ENCODE assay signal across 12 cellular contexts in the genomic region with DNA sequence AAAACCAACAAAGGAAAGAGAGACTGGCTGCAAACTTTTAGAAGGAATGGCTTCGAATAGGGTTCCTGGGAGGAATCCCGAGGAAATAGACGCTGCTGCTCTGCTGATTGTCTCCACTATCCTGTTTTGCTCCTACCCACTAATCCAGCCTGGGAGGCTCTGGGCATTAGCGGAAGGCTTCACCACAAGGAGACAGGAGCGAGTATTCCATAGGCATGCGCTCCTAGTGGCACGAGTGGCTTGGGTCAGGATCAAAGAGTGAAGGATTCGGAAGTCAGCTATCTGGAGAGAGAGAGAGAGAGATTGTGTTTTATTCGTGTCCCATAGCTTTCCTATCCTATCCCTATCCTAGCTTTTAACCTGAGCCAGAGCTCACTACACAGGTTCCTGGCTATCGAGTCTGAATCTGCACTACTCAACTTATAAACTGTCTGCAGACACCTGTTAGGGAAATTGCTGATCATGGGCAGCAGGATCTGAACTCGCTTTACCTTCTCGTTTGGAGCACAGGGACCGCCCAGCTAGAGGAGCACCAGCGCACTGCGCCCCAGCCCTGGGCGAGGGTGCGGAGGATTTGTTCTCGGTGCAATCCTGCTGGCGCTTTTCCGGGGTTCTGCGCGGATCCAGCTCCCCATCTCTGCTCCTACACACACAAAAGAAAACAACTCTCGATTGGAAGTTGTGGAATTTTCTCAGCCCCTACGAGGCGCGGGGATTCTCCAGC. TPM values are rescaled to one million over a fixed set of nuclear protein-coding genes. Genes with fewer than 3 reads are reported as not detected.
DNase-seq lines count a peak whose midpoint lies in the region; ATAC-seq and TF ChIP-seq lines count a peak whose summit lies in the region.
"Had no signal": no experiment of that assay in that cellular context is flagged by ENCODE, and none has a peak within 500 bp of the region (broad histone marks: within the 10 kb centered on the region; RNA-seq: fewer than 3 reads in every experiment).

No MANE protein-coding gene starts in this region.

- no peaks in the 10 kb centered on the region for H3K79me1 ChIP-seq in neuronal stem cell (ENCODE audit: low read depth, low read length)

- no peak overlapping the region for H3K4ac ChIP-seq in neuronal stem cell (ENCODE audit: low read length)

- H3K27me3 ChIP-seq in neuronal stem cell (ENCODE audit: control insufficient read depth in 3 of 3, insufficient read depth in 3 of 3, low read depth in 1 of 3, low read length in 3 of 3), result peaks cover 0 to 65% (median 0%) of the 10 kb centered on the region in 3 experiments
- H3K27me3 ChIP-seq: ovary had no signal

- no peak for TF ChIP-seq CTCF in HFFc6 (IDR thresholded peaks at IDR 0.05)

- H3K9me3 ChIP-seq in SK-N-MC (ENCODE audit: low read depth, low read length) (no peaks in the 10 kb centered on the region), neuronal stem cell (replicated peaks in 1 of 2; ENCODE audit: control insufficient read depth in 2 of 2, insufficient read depth in 1 of 2, low read depth in 1 of 2, low read length in 2 of 2) (no peaks in the 10 kb centered on the region)
- H3K9me3 ChIP-seq: ovary had no signal

- H2BK5ac ChIP-seq in neuronal stem cell (ENCODE audit: low read length), result peak overlapping the region; percentile 92

- H3K27ac ChIP-seq in SK-N-MC (no peak overlapping the region), neuronal stem cell (replicated peaks; ENCODE audit: low read length) (no peak overlapping the region)
- H3K27ac ChIP-seq: epithelial cell of prostate, ovary had no signal

- H3K14ac ChIP-seq in neuronal stem cell (ENCODE audit: low read length), result no peak overlapping the region

- H3K4me2 ChIP-seq in neuronal stem cell (ENCODE audit: insufficient read depth, low read length, poor library complexity, severe bottlenecking), result peak overlapping the region; percentile 97

- H3K4me3 ChIP-seq in SK-N-MC (peak overlapping the region; percentile 38), neuronal stem cell (ENCODE audit: low read length in 2 of 2) (peak overlapping the region; percentile 15 to 91)
- H3K4me3 ChIP-seq: ovary had no signal

- peak overlapping the region; percentile 97 for H2BK15ac ChIP-seq in neuronal stem cell (ENCODE audit: low read length)

- peak overlapping the region; percentile 8 for H2BK12ac ChIP-seq in neuronal stem cell (ENCODE audit: low read length)

- peak overlapping the region; percentile 78 for H2AFZ ChIP-seq in neuronal stem cell (ENCODE audit: low read length)

- H3K18ac ChIP-seq in neuronal stem cell (ENCODE audit: low read length), result peak overlapping the region; percentile 98

- H3K27me3 Mint-ChIP-seq in HFFc6 (ENCODE audit: insufficient read depth), result no peaks in the 10 kb centered on the region; the same call in 1 of the 2 replicates

- H3K36me3 ChIP-seq in SK-N-MC (ENCODE audit: insufficient read depth, low read length) (no peaks in the 10 kb centered on the region), neuronal stem cell (replicated peaks in 1 of 2; ENCODE audit: control insufficient read depth in 2 of 2, insufficient read depth in 2 of 2, low read length in 2 of 2) (no peaks in the 10 kb centered on the region)
- H3K36me3 ChIP-seq: ovary had no signal

- no peak overlapping the region for H4K91ac ChIP-seq in neuronal stem cell (ENCODE audit: low read depth, low read length, poor library complexity)

- H3K36me3 Mint-ChIP-seq in HFFc6 (ENCODE audit: low read depth), result no peaks in the 10 kb centered on the region; the same call in 1 of the 2 replicates

- no CpG with 5 or more reads among the region's 26 CpGs for WGBS in neuronal stem cell (ENCODE audit: extremely low coverage in 2 of 2, insufficient read length in 2 of 2, insufficient replicate concordance in 1 of 2), 2 donors

- DNase-seq in DMS53 (lab: John Stamatoyannopoulos, UW) (peak; percentile 72), SK-N-MC (ENCODE audit: low read depth, low spot score) (no peak), globus pallidus (ENCODE audit: low spot score) (peak; percentile 5), neuronal stem cell (ENCODE audit: low spot score) (peak; percentile 58), NCI-H1105 (lab: John Stamatoyannopoulos, UW) (no peak), HFFc6 (no peak), GF-D8 (lab: John Stamatoyannopoulos, UW) (no peak)
- DNase-seq: activated T-cell treated with anti-CD3 and anti-CD28 coated beads, Interleukin-2, amount 50 U/mL, for 1 hour; NCI-H187; ovary had no signal

- H3K9ac ChIP-seq in SK-N-MC (ENCODE audit: insufficient read length) (no peak overlapping the region), neuronal stem cell (ENCODE audit: low read depth, low read length, poor library complexity) (peak overlapping the region; percentile 94)

- H3K9me3 Mint-ChIP-seq in HFFc6, result peaks cover 18% of the 10 kb centered on the region

- no peak overlapping the region for H2AK5ac ChIP-seq in neuronal stem cell (ENCODE audit: low read depth, low read length)

- H2BK120ac ChIP-seq in neuronal stem cell (ENCODE audit: low read depth, low read length), result peak overlapping the region; percentile 14

- no peak overlapping the region for H3K27ac Mint-ChIP-seq in HFFc6

- H3K4me1 Mint-ChIP-seq in HFFc6 (ENCODE audit: low read depth), result no peaks in the 10 kb centered on the region

- H3K23ac ChIP-seq in neuronal stem cell (ENCODE audit: low read depth, low read length, poor library complexity), result no peak overlapping the region

- no peak overlapping the region for H4K8ac ChIP-seq in neuronal stem cell (ENCODE audit: low read depth, low read length)

- no peaks in the 10 kb centered on the region for H3K4me1 ChIP-seq in neuronal stem cell (ENCODE audit: control insufficient read depth in 2 of 2, insufficient read depth in 1 of 2, low read depth in 1 of 2, low read length in 2 of 2)

- no peak overlapping the region for H3K4me3 Mint-ChIP-seq in HFFc6

- no peak for ATAC-seq in HG02852 (IDR thresholded peaks at IDR 0.05; ENCODE audit: unreplicated experiment)

RNA-seq across cellular contexts. Expression of gene NPY2R, which starts 0.7 kb away (rescaled TPM):
- 10.6 TPM for polyA plus RNA-seq in neuronal stem cell (2013, experiment 1 of 2)
- polyA plus RNA-seq in neuronal stem cell (2013, experiment 2 of 2), result 10.5 TPM
- total RNA-seq in HFFc6 (2021; fragmentation: NEBNext Ultra II Directional; extraction: Animal tissue kit (Norgen Biotek cat#: 25700)), result not detected

Comparison
In these comparisons a context has a peak if more than half of its experiments do, and no peak if none do; other contexts are left out.
1. DNase-seq: peak in DMS53 (single experiment), globus pallidus (single experiment) and neuronal stem cell (single experiment); none in SK-N-MC (single experiment), NCI-H1105 (single experiment), HFFc6 (single experiment) and GF-D8 (single experiment).